8 cellular contexts compared by ENCODE assay signal in genomic region chr12:66302827-66303169, GRCh38. TPM values are rescaled to one million over a fixed set of nuclear protein-coding genes. Genes with fewer than 3 reads are reported as not detected.
DNase-seq lines count a peak whose midpoint lies in the region; ATAC-seq and TF ChIP-seq lines count a peak whose summit lies in the region.

No MANE protein-coding gene starts in this region.

- TF ChIP-seq CTCF in GM12875 (IDR thresholded peaks at IDR 0.05; ENCODE audit: borderline replicate concordance, insufficient read depth, low read depth, low read length) = no peak
- no peak for TF ChIP-seq CTCF in SU-DHL-6 (IDR thresholded peaks at IDR 0.05; ENCODE audit: insufficient read depth, low read length, poor library complexity, severe bottlenecking)
- TF ChIP-seq CTCF in fibroblast of villous mesenchyme (IDR thresholded peaks at IDR 0.05; ENCODE audit: insufficient read depth, low read depth, low read length) = no peak
- TF ChIP-seq CTCF in gastrocnemius medialis (IDR thresholded peaks at IDR 0.05 in 4 of 5, conservative IDR thresholded peaks at IDR 0.05 in 1 of 5) = no peak

- no peaks in the 10 kb centered on the region for H4K20me1 ChIP-seq in SU-DHL-6 (ENCODE audit: low read depth, low read length)

- peaks cover 9 to 15% of the 10 kb centered on the region in 2 donors for H3K4me1 ChIP-seq in gastrocnemius medialis

- in situ Hi-C loops in gastrocnemius medialis (cut with MboI; ENCODE audit: low sequenced_read_pairs in 4 of 4) = loop anchor here in 1 of 4 donors (25.0 kb wide), 1 partner anchor 140 kb away; the partner anchor contains the start of gene TMBIM4

- DNase-seq in fibroblast of villous mesenchyme (ENCODE audit: low read depth) = no peak
- no peak for DNase-seq in gastrocnemius medialis
- no peak for DNase-seq in NCI-H748 (lab: John Stamatoyannopoulos, UW; ENCODE audit: unreplicated experiment)
- DNase-seq in GM19240 (ENCODE audit: insufficient read length, low spot score) = no peak
- DNase-seq in erythroblast (lab: John Stamatoyannopoulos, UW) = no peak

- peak overlapping the region; percentile 85 for H3K4me2 ChIP-seq in SU-DHL-6 (ENCODE audit: low read depth, low read length, poor library complexity, severe bottlenecking)

- H3K27me3 ChIP-seq in SU-DHL-6 (ENCODE audit: low read length) (no peaks in the 10 kb centered on the region), gastrocnemius medialis (no peaks in the 10 kb centered on the region)

- H3K4me3 ChIP-seq in GM12875 (ENCODE audit: low read depth, low read length) (peak overlapping the region; percentile 84), SU-DHL-6 (ENCODE audit: insufficient read depth, low read length, poor library complexity, severe bottlenecking) (peak overlapping the region; percentile 52), fibroblast of villous mesenchyme (ENCODE audit: low read depth, low read length) (peak overlapping the region; percentile 89), gastrocnemius medialis (peak overlapping the region; percentile 62 to 88 (median 77))

- peak overlapping the region; percentile 99 for H2AFZ ChIP-seq in SU-DHL-6 (ENCODE audit: low read depth, low read length, severe bottlenecking)

- ATAC-seq in gastrocnemius medialis (no peak), GM18870 (IDR thresholded peaks at IDR 0.05; ENCODE audit: unreplicated experiment) (no peak)

- H3F3A ChIP-seq in SU-DHL-6 (ENCODE audit: insufficient read depth) = 0 out of 2 replicates have a peak, but pooled peaks cover 7% of the 10 kb centered on the region

- H3K79me2 ChIP-seq in SU-DHL-6 (ENCODE audit: insufficient read depth, low read length) = no peaks in the 10 kb centered on the region

- peak overlapping the region; percentile 49 for H3K9ac ChIP-seq in SU-DHL-6 (ENCODE audit: low read length)

- H3K36me3 ChIP-seq in SU-DHL-6 (ENCODE audit: low read length) = no peaks in the 10 kb centered on the region
- H3K36me3 ChIP-seq in gastrocnemius medialis = no peaks in the 10 kb centered on the region

- H3K9me2 ChIP-seq in SU-DHL-6 (replicated peaks; ENCODE audit: insufficient read depth, low read length) = no peaks in the 10 kb centered on the region

- TF ChIP-seq POLR2A in gastrocnemius medialis (IDR thresholded peaks at IDR 0.05) (no peak), erythroblast (IDR thresholded peaks at IDR 0.05; ENCODE audit: low read length) (no peak)

- H3K27ac ChIP-seq in SU-DHL-6 (ENCODE audit: low read depth, low read length) (no peak overlapping the region), gastrocnemius medialis (peak overlapping the region; percentile 69 to 80 (median 74))

- H3K9me3 ChIP-seq in SU-DHL-6 (ENCODE audit: insufficient read depth, low read length) (no peaks in the 10 kb centered on the region), gastrocnemius medialis (no peaks in the 10 kb centered on the region)

- intact Hi-C loops in gastrocnemius medialis (cut with DNase I; ENCODE audit: low total_unique reads) = loop anchor here (5.0 to 10.0 kb wide), 3 partner anchors 138 to 1690 kb away; partner anchors contain the start of genes LLPH, RASSF3 and TMBIM4

RNA-seq across cellular contexts. Expression of gene HELB, which starts 0.5 kb away (rescaled TPM):
- total RNA-seq in fibroblast of villous mesenchyme (1.7 and 2.3 TPM in 2 replicates), gastrocnemius medialis (1 to 10 TPM in 2 of 4 donors, under 1 TPM in 2; 0.49 to 1.2 (median 0.82) TPM)
